Comparison of ENCODE assay signal across 28 cellular contexts in genomic region chr3:147130461-147130860, GRCh38.
DNase-seq lines count a peak whose midpoint lies in the region; ATAC-seq and TF ChIP-seq lines count a peak whose summit lies in the region.
"Had no signal": no experiment of that assay in that cellular context is flagged by ENCODE, and none has a peak within 500 bp of the region (broad histone marks: within the 10 kb centered on the region; RNA-seq: fewer than 3 reads in every experiment).

No MANE protein-coding gene starts in this region.

- H3K36me3 Mint-ChIP-seq in activated naive CD8-positive, alpha-beta T cell treated with anti-CD3 and anti-CD28 coated beads for 36 hours: no peaks in the 10 kb centered on the region
- H3K36me3 Mint-ChIP-seq: memory B cell; stimulated activated memory B cell treated with anti-CD40 and anti-IgM and Interleukin-4, amounts not matched to agents 10 μg/mL and 1 μg/mL and 100 μg/mL, for 72 hours had no signal

- TF ChIP-seq CTCF in fibroblast of pulmonary artery (IDR thresholded peaks at IDR 0.05; ENCODE audit: low read length, missing control alignments) (no peak), omental fat pad (IDR thresholded peaks at IDR 0.05) (no peak)

- no peak overlapping the region for H3K27ac Mint-ChIP-seq in activated naive CD8-positive, alpha-beta T cell treated with anti-CD3 and anti-CD28 coated beads for 36 hours
- H3K27ac Mint-ChIP-seq: activated naive CD8-positive, alpha-beta T cell treated with anti-CD3 and anti-CD28 coated beads, Interleukin-2, amount 50 U/mL, for 24 hours; activated T-cell treated with anti-CD3 and anti-CD28 coated beads, Interleukin-2, amount 50 U/mL, for 24 hours; memory B cell; stimulated activated memory B cell treated with anti-CD40 and anti-IgM and Interleukin-4, amounts not matched to agents 10 μg/mL and 1 μg/mL and 100 μg/mL, for 72 hours had no signal

- ATAC-seq in omental fat pad (ENCODE audit: low FRiP score) (no peak), HG03342 (IDR thresholded peaks at IDR 0.05; ENCODE audit: unreplicated experiment) (no peak)
- ATAC-seq: activated naive CD8-positive, alpha-beta T cell treated with anti-CD3 and anti-CD28 coated beads, Interleukin-2, amount 50 U/mL, for 24 hours; gastroesophageal sphincter; left lobe of liver; right lobe of liver; stimulated activated memory B cell treated with anti-CD40 and anti-IgM and Interleukin-4, amounts not matched to agents 10 μg/mL and 1 μg/mL and 100 μg/mL, for 72 hours; upper lobe of right lung had no signal

- no peak overlapping the region for H3K4me3 Mint-ChIP-seq in activated naive CD8-positive, alpha-beta T cell treated with anti-CD3 and anti-CD28 coated beads for 36 hours
- H3K4me3 Mint-ChIP-seq: activated naive CD8-positive, alpha-beta T cell treated with anti-CD3 and anti-CD28 coated beads, Interleukin-2, amount 50 U/mL, for 24 hours; activated T-cell treated with anti-CD3 and anti-CD28 coated beads, Interleukin-2, amount 50 U/mL, for 24 hours; memory B cell; neural crest cell; stimulated activated memory B cell treated with anti-CD40 and anti-IgM and Interleukin-4, amounts not matched to agents 10 μg/mL and 1 μg/mL and 100 μg/mL, for 72 hours had no signal

- no peak overlapping the region for H3K4me3 ChIP-seq in fibroblast of pulmonary artery (replicated peaks; ENCODE audit: low read depth, low read length)
- H3K4me3 ChIP-seq: BLaER1, gastroesophageal sphincter, right lobe of liver, upper lobe of right lung had no signal

- DNase-seq in GM03348 (ENCODE audit: low spot score): peak; percentile 56
- peak; percentile 3 for DNase-seq in amniotic epithelial cell (ENCODE audit: low read depth)
- DNase-seq in fibroblast of pulmonary artery (ENCODE audit: low read depth): peak; percentile 2
- DNase-seq in NCI-H69 (lab: John Stamatoyannopoulos, UW): no peak
- DNase-seq in omental fat pad (ENCODE audit: low spot score): no peak
- no peak for DNase-seq in activated naive CD8-positive, alpha-beta T cell treated with anti-CD3 and anti-CD28 coated beads for 36 hours
- DNase-seq: activated CD4-positive, alpha-beta T cell treated with anti-CD3 and anti-CD28 coated beads for 48 hours; activated gamma-delta T cell; activated naive CD8-positive, alpha-beta T cell treated with anti-CD3 and anti-CD28 coated beads, Interleukin-2, amount 50 U/mL, for 24 hours; activated T-cell treated with anti-CD3 and anti-CD28 coated beads, Interleukin-2, amount 50 U/mL, for 24 hours; Calu3; DND-41; NCI-H1048; NCI-H1694 treated with DMSO at 0.1 percent for 48 hours; NCI-H2171 treated with DMSO at 0.1 percent for 48 hours; NCI-H524 treated with DMSO at 0.1 percent for 48 hours; right lobe of liver; Right ventricle myocardium superior; stimulated activated CD4-positive, alpha-beta T cell treated with anti-CD3 and anti-CD28 coated beads, Interleukin-12 subunit alpha, Interleukin-12 subunit beta, amount 100 ng/mL, for 4 hours; stimulated activated CD4-positive, alpha-beta T cell treated with anti-CD3 and anti-CD28 coated beads, Interleukin-4, amount 100 ng/mL, for 4 hours; upper lobe of right lung had no signal

- no peaks in the 10 kb centered on the region for H3K4me1 Mint-ChIP-seq in activated naive CD8-positive, alpha-beta T cell treated with anti-CD3 and anti-CD28 coated beads for 36 hours
- H3K4me1 Mint-ChIP-seq: activated naive CD8-positive, alpha-beta T cell treated with anti-CD3 and anti-CD28 coated beads, Interleukin-2, amount 50 U/mL, for 24 hours; memory B cell; neural crest cell; stimulated activated memory B cell treated with anti-CD40 and anti-IgM and Interleukin-4, amounts not matched to agents 10 μg/mL and 1 μg/mL and 100 μg/mL, for 72 hours had no signal

- H3K9me3 Mint-ChIP-seq in activated naive CD8-positive, alpha-beta T cell treated with anti-CD3 and anti-CD28 coated beads for 36 hours: peaks cover 14% of the 10 kb centered on the region

- H3K27me3 Mint-ChIP-seq in activated naive CD8-positive, alpha-beta T cell treated with anti-CD3 and anti-CD28 coated beads for 36 hours: no peaks in the 10 kb centered on the region
- H3K27me3 Mint-ChIP-seq: activated naive CD8-positive, alpha-beta T cell treated with anti-CD3 and anti-CD28 coated beads, Interleukin-2, amount 50 U/mL, for 24 hours; activated T-cell treated with anti-CD3 and anti-CD28 coated beads, Interleukin-2, amount 50 U/mL, for 24 hours; memory B cell; stimulated activated memory B cell treated with anti-CD40 and anti-IgM and Interleukin-4, amounts not matched to agents 10 μg/mL and 1 μg/mL and 100 μg/mL, for 72 hours had no signal

Comparison
In these comparisons a context has a peak if more than half of its experiments do, and no peak if none do; other contexts are left out.
1. DNase-seq: peak in GM03348 (single experiment), amniotic epithelial cell (single experiment) and fibroblast of pulmonary artery (single experiment); none in NCI-H69 (single experiment), omental fat pad (single experiment) and activated naive CD8-positive, alpha-beta T cell treated with anti-CD3 and anti-CD28 coated beads for 36 hours (single experiment).